In the genomic region with DNA sequence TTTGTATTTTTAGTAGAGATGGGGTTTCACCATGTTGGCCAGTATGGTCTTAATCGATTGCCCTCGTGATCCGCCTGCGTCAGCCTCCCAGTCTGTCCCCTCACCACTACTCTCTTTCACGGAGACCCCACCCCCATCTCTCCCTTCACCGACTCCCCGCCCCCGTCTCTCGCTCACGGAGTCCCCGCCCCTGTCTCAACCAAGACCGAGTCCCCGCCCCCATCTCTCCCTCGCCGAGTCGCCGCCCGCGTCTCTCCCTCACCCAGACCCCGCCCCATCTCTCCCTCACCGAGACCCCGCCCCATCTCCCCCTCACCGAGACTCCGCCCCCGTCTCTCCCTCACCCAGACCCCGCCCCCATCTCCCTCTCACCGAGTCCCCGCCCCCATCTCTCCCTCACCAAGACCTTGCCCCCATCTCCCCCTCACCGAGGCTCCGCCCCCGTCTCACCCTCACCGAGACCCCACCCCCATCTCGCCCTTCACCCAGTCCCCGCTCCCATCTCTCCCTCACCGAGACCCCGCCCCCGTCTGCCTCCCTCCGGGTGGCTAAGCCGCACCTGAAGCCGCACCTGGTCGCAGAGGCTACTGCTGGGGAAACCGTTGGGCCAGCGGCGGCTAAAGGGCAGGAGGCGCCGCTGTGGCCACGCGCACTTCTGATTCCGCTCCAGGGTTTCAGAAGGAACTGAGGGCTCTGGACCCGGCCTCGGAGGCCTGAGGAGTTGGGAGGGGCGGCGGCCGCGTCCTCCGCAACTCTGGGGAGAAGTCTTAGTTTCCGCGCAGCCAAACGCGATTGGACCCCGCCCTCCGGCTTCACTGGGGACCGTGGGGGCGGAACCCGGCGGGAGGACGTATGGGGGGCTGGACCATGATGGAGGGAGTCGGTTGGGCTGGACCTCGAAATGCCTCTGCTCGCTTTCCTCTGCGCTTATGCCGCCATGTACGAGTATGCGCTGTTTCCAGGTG, we compare ENCODE assay signal across 8 cellular contexts. TPM values are rescaled to one million over a fixed set of nuclear protein-coding genes. Genes with fewer than 3 reads are reported as not detected.
DNase-seq lines count a peak whose midpoint lies in the region; ATAC-seq, FAIRE-seq and TF ChIP-seq lines count a peak whose summit lies in the region.

No MANE protein-coding gene starts in this region.

- no peaks in the 10 kb centered on the region for H3K9me3 ChIP-seq in sigmoid colon

- FAIRE-seq in TTC549 (lab: Jason Lieb, UNC), result peak; percentile 46

- WGBS in sigmoid colon, 2 donors, result 2% methylated on average over 74 of the region's 74 CpGs

- peaks cover 0 to 32% (median 27%) of the 10 kb centered on the region in 4 donors for H3K4me1 ChIP-seq in sigmoid colon

- no peak for TF ChIP-seq CTCF in brain (conservative IDR thresholded peaks at IDR 0.05)
- no peak for TF ChIP-seq CTCF in sigmoid colon (IDR thresholded peaks at IDR 0.05)

- peak overlapping the region; percentile 97 to 99 (median 98) for H3K27ac Mint-ChIP-seq in brain

- ATAC-seq in HG02885 (IDR thresholded peaks at IDR 0.05; ENCODE audit: poor library complexity, unreplicated experiment), result peak; percentile 79

- peak overlapping the region; percentile 94 to 99 (median 99) for H3K27ac ChIP-seq in sigmoid colon

- H3K36me3 ChIP-seq in sigmoid colon, result peaks cover 0 to 3% (median 0%) of the 10 kb centered on the region in 4 donors

- H3K4me3 ChIP-seq in sigmoid colon, result peak overlapping the region; percentile 64 to 92 (median 72)

- DNase-seq in NCI-H2081 (lab: John Stamatoyannopoulos, UW) (peak; percentile 94 to 99), iPS DF 4.7 (ENCODE audit: extremely low read depth, low spot score) (peak; percentile 87), sigmoid colon (peak; percentile 99), NCI-H226 (no peak)

- no peaks in the 10 kb centered on the region for H3K9me3 Mint-ChIP-seq in brain

- peaks cover 38% of the 10 kb centered on the region for H3K4me1 Mint-ChIP-seq in brain

- intact Hi-C loops in sigmoid colon (cut with DNase I), result loop anchor here (1.0 kb wide), 1 partner anchor 17 kb away; a partner anchor contains a TSS

- no peaks in the 10 kb centered on the region for H3K36me3 Mint-ChIP-seq in brain

- TF ChIP-seq EP300 in sigmoid colon (IDR thresholded peaks at IDR 0.05), result no peak

- H3K27me3 Mint-ChIP-seq in brain, result no peaks in the 10 kb centered on the region

- TF ChIP-seq POLR2A in GM15510 (IDR thresholded peaks at IDR 0.05; ENCODE audit: borderline replicate concordance, extremely low read depth, insufficient read length) (peak; percentile 62), sigmoid colon (IDR thresholded peaks at IDR 0.05) (peak; percentile 88 to 92)

- H3K27me3 ChIP-seq in sigmoid colon, result no peaks in the 10 kb centered on the region

- peak overlapping the region; percentile 86 to 96 (median 90) for H3K4me3 Mint-ChIP-seq in brain

RNA-seq across cellular contexts. Expression of a gene that starts 17.1 kb away (rescaled TPM):
- polyA plus RNA-seq in brain (ENCODE audit: insufficient read depth, low read depth, low replicate concordance) (5.3 TPM), sigmoid colon (1 to 10 TPM; 3.6 to 6.7 (median 4.6) TPM)
- 10 to 100 TPM; 15.8 to 48.7 (median 23.7) TPM for total RNA-seq in sigmoid colon

RNA-seq across cellular contexts. Expression of a gene that starts 33.2 kb away (rescaled TPM):
- 15.3 TPM for polyA plus RNA-seq in brain (ENCODE audit: insufficient read depth, low read depth, low replicate concordance)
- total RNA-seq in sigmoid colon, result 10 to 100 TPM; 18.3 to 31.9 (median 26.6) TPM
- polyA plus RNA-seq in sigmoid colon, result 10 to 100 TPM; 14.8 to 22.4 (median 18.6) TPM

RNA-seq across cellular contexts. Expression of a gene that starts 42.1 kb away (rescaled TPM):
- 841 TPM for polyA plus RNA-seq in brain (ENCODE audit: insufficient read depth, low read depth, low replicate concordance)
- 100 to 1,000 TPM; 518 to 900 (median 674) TPM for total RNA-seq in sigmoid colon
- 1,000 to 10,000 TPM in 2 of 3 donors, 100 to 1,000 TPM in 1; 532 to 1,128 (median 1,056) TPM for polyA plus RNA-seq in sigmoid colon

RNA-seq across cellular contexts. Expression of a gene that starts 49.5 kb away (rescaled TPM):
- 273 TPM for polyA plus RNA-seq in brain (ENCODE audit: insufficient read depth, low read depth, low replicate concordance)
- total RNA-seq in sigmoid colon, result 100 to 1,000 TPM in 3 of 4 donors, 10 to 100 TPM in 1; 77.5 to 149 (median 142) TPM
- polyA plus RNA-seq in sigmoid colon, result 100 to 1,000 TPM in 2 of 3 donors, 10 to 100 TPM in 1; 87.4 to 122 (median 117) TPM
